20 cellular contexts compared by ENCODE assay signal in genomic region chr22:32591620-32592019, GRCh38.
A peak's percentile ranks its signal among the peaks of the same experiment; 100 is the strongest.
DNase-seq lines count a peak whose midpoint lies in the region; ATAC-seq and TF ChIP-seq lines count a peak whose summit lies in the region.
"Had no signal": no experiment of that assay in that cellular context is flagged by ENCODE, and none has a peak within 500 bp of the region (broad histone marks: within the 10 kb centered on the region; RNA-seq: fewer than 3 reads in every experiment).

No MANE protein-coding gene starts in this region.

- no peak overlapping the region for H3K9ac ChIP-seq in Karpas-422 (ENCODE audit: low read length)

- H3K9me3 Mint-ChIP-seq in HFFc6 = peaks cover 39% of the 10 kb centered on the region

- H3K4me3 Mint-ChIP-seq in HFFc6 = no peak overlapping the region

- no peaks in the 10 kb centered on the region for H4K20me1 ChIP-seq in Karpas-422 (ENCODE audit: insufficient read depth, low read depth, low read length)

- H3K27ac ChIP-seq in lower lobe of right lung (no peak overlapping the region), Karpas-422 (ENCODE audit: low read length) (no peak overlapping the region)
- H3K27ac ChIP-seq: coronary artery had no signal

- H3K9me3 ChIP-seq in lower lobe of right lung (peaks cover 12% of the 10 kb centered on the region), Karpas-422 (ENCODE audit: low read length) (peaks cover 12% of the 10 kb centered on the region)

- no peaks in the 10 kb centered on the region for H3K4me1 ChIP-seq in lower lobe of right lung
- no peaks in the 10 kb centered on the region for H3K4me1 ChIP-seq in Karpas-422 (ENCODE audit: low read length)
- H3K4me1 ChIP-seq: Caco-2 had no signal

- H3K4me3 ChIP-seq in AG09309 (ENCODE audit: control insufficient read depth, low read depth, low read length) (no peak overlapping the region), fibroblast of the aortic adventitia (ENCODE audit: low read depth, low read length) (no peak overlapping the region), lower lobe of right lung (no peak overlapping the region), Karpas-422 (ENCODE audit: low read length) (no peak overlapping the region)
- H3K4me3 ChIP-seq: coronary artery had no signal

- H2AFZ ChIP-seq in Karpas-422 (ENCODE audit: low read length) = no peak overlapping the region

- H3K27me3 Mint-ChIP-seq in HFFc6 (ENCODE audit: insufficient read depth) = peaks cover 9% of the 10 kb centered on the region

- no peak for TF ChIP-seq CTCF in AG09309 (IDR thresholded peaks at IDR 0.05; ENCODE audit: control insufficient read depth, insufficient read depth, low read depth, low read length, missing control alignments)
- TF ChIP-seq CTCF in HFFc6 (IDR thresholded peaks at IDR 0.05) = no peak
- no peak for TF ChIP-seq CTCF in fibroblast of the aortic adventitia (IDR thresholded peaks at IDR 0.05; ENCODE audit: insufficient read depth, low read length)
- TF ChIP-seq CTCF in lower lobe of right lung (IDR thresholded peaks at IDR 0.05) = no peak

- no peak overlapping the region for H3K4me2 ChIP-seq in Karpas-422 (ENCODE audit: low read depth, low read length, poor library complexity, severe bottlenecking)

- DNase-seq in AG09309 (ENCODE audit: low read depth) (peak; percentile 96), HFFc6 (peak; percentile 60), UCSD-AML1 (lab: John Stamatoyannopoulos, UW; ENCODE audit: unreplicated experiment) (peak; percentile 61), fibroblast of the aortic adventitia (ENCODE audit: low read depth) (peak; percentile 75), lower lobe of right lung (no peak), Karpas-422 (no peak), left colon (no peak)
- no peak for DNase-seq in activated CD4-positive, CD25-positive, alpha-beta regulatory T cell treated with anti-CD3 and anti-CD28 coated beads, Interleukin-2, amount 50 U/mL, for 72 hours
- DNase-seq: activated CD4-positive, alpha-beta T cell treated with anti-CD3 and anti-CD28 coated beads for 1 hour; activated CD8-positive, alpha-beta memory T cell treated with anti-CD3 and anti-CD28 coated beads, Interleukin-2, amount 50 U/mL, for 48 hours; activated gamma-delta T cell treated with Interleukin-2 at 50 U/mL for 16 hours; Caco-2; GDM1; H7; head of caudate nucleus; midbrain; MM.1S; NCI-H774; retina had no signal

- intact Hi-C loops in lower lobe of right lung (cut with DNase I) = no loop called here
- intact Hi-C loops in left colon (cut with DNase I, micrococcal nuclease) = no loop called here

- no peaks in the 10 kb centered on the region for H3K27me3 ChIP-seq in lower lobe of right lung (ENCODE audit: low read depth)
- no peaks in the 10 kb centered on the region for H3K27me3 ChIP-seq in Karpas-422 (ENCODE audit: low read length)

- no peaks in the 10 kb centered on the region for H3K79me2 ChIP-seq in Karpas-422 (ENCODE audit: low read length)

- peaks cover 25% of the 10 kb centered on the region for H3K4me1 Mint-ChIP-seq in HFFc6 (ENCODE audit: low read depth)

- no peak for ATAC-seq in lower lobe of right lung
- no peak for ATAC-seq in left colon

- no peaks in the 10 kb centered on the region for H3K36me3 ChIP-seq in lower lobe of right lung
- no peaks in the 10 kb centered on the region for H3K36me3 ChIP-seq in Karpas-422 (ENCODE audit: insufficient read depth, low read length)

- H3K27ac Mint-ChIP-seq in HFFc6 = peak overlapping the region; percentile 28

- peaks cover 30% of the 10 kb centered on the region for H3K36me3 Mint-ChIP-seq in HFFc6 (ENCODE audit: low read depth)

- no peaks in the 10 kb centered on the region for H3K9me2 ChIP-seq in Karpas-422 (replicated peaks; ENCODE audit: insufficient read depth, low read length)

Comparison
In these comparisons a context has a peak if more than half of its experiments do, and no peak if none do; other contexts are left out.
1. DNase-seq: peak in AG09309 (single experiment), HFFc6 (single experiment), UCSD-AML1 (single experiment) and fibroblast of the aortic adventitia (single experiment); none in lower lobe of right lung (single experiment), Karpas-422 (single experiment), left colon (0 of 2) and activated CD4-positive, CD25-positive, alpha-beta regulatory T cell treated with anti-CD3 and anti-CD28 coated beads, Interleukin-2, amount 50 U/mL, for 72 hours (single experiment).